In genomic region chr12:6182279-6182898, GRCh38 we compare ENCODE assay signal across 8 cellular contexts. TPM values are rescaled to one million over a fixed set of nuclear protein-coding genes. Genes with fewer than 3 reads are reported as not detected.
DNase-seq lines count a peak whose midpoint lies in the region; ATAC-seq, FAIRE-seq and TF ChIP-seq lines count a peak whose summit lies in the region.

No MANE protein-coding gene starts in this region.

- no peak for FAIRE-seq in keratinocyte (lab: Jason Lieb, UNC)

- no peaks in the 10 kb centered on the region for H3K9me1 ChIP-seq in keratinocyte (ENCODE audit: control insufficient read depth, extremely low read depth, insufficient read depth, low read length)

- no peaks in the 10 kb centered on the region for H4K20me1 ChIP-seq in keratinocyte (ENCODE audit: control insufficient read depth, extremely low read depth, insufficient read depth, low read length)

- TF ChIP-seq CTCF in adrenal gland (IDR thresholded peaks at IDR 0.05), result no peak
- TF ChIP-seq CTCF in keratinocyte (optimal IDR thresholded peaks at IDR 0.05 in 1 of 3, IDR thresholded peaks at IDR 0.05 in 1 of 3, conservative IDR thresholded peaks at IDR 0.05 in 1 of 3; ENCODE audit: extremely low read depth in 1 of 3, insufficient read depth in 2 of 3, low read length in 3 of 3), result no peak

- H3K4me1 ChIP-seq in adrenal gland (replicated peaks in 1 of 2), result peaks cover 5 to 45% of the 10 kb centered on the region in 2 donors
- peaks cover 29% of the 10 kb centered on the region for H3K4me1 ChIP-seq in keratinocyte (ENCODE audit: control insufficient read depth, extremely low read depth, insufficient read depth, low read length)

- DNase-seq in HuH-7 (ENCODE audit: low spot score) (peak; percentile 75), adrenal gland (peak in 4 of 7 donors; percentile 36 to 72 (median 50)), keratinocyte (ENCODE audit: low read depth, low spot score) (no peak), superior temporal gyrus (ENCODE audit: extremely low spot score) (peak; percentile 44), RKO (ENCODE audit: low spot score) (no peak), NCI-H1930 (lab: John Stamatoyannopoulos, UW) (no peak)

- peak overlapping the region; percentile 65 for H3K9ac ChIP-seq in keratinocyte (ENCODE audit: control insufficient read depth, extremely low read depth, insufficient read depth, low read length)

- intact Hi-C loops in adrenal gland (cut with DNase I), result no loop called here

- dilution Hi-C loops in keratinocyte (cut with MboI; ENCODE audit: extremely low pct_ligation_motif_present, low sequenced_read_pairs), result no loop called here

- 51 to 63% (median 58%) methylated on average over 17 to 19 of the region's 19 CpGs for WGBS in adrenal gland, 4 donors

- H3K27me3 ChIP-seq in adrenal gland (no peaks in the 10 kb centered on the region), keratinocyte (ENCODE audit: control insufficient read depth, extremely low read depth, insufficient read depth, low read length) (no peaks in the 10 kb centered on the region)

- H3K36me3 ChIP-seq in adrenal gland (replicated peaks in 1 of 2) (no peaks in the 10 kb centered on the region), keratinocyte (ENCODE audit: control insufficient read depth in 2 of 2, extremely low read depth in 1 of 2, insufficient read depth in 2 of 2, low read length in 2 of 2) (no peaks in the 10 kb centered on the region)

- H3K4me2 ChIP-seq in keratinocyte (ENCODE audit: control insufficient read depth, extremely low read depth, insufficient read depth, low read depth, low read length), result peak overlapping the region; percentile 73

- H3K4me3 ChIP-seq in adrenal gland, result no peak overlapping the region
- peak overlapping the region in 1 of 3 experiments; percentile 47 for H3K4me3 ChIP-seq in keratinocyte (ENCODE audit: control insufficient read depth in 2 of 3, extremely low read depth in 1 of 3, insufficient read depth in 2 of 3, low read depth in 1 of 3, low read length in 3 of 3)

- peak in 1 of 2 donors; percentile 20 for TF ChIP-seq POLR2A in adrenal gland (IDR thresholded peaks at IDR 0.05)

- no peaks in the 10 kb centered on the region for H3K79me2 ChIP-seq in keratinocyte (ENCODE audit: control insufficient read depth, insufficient read depth, low read length)

- peak overlapping the region; percentile 90 for H2AFZ ChIP-seq in keratinocyte (ENCODE audit: control insufficient read depth, low read length)

- ATAC-seq in HG03469 (IDR thresholded peaks at IDR 0.05; ENCODE audit: unreplicated experiment) (no peak), HG03457 (IDR thresholded peaks at IDR 0.05; ENCODE audit: unreplicated experiment) (no peak)

- peak overlapping the region in 3 of 5 donors; percentile 5 to 90 (median 57) for H3K27ac ChIP-seq in adrenal gland
- peak overlapping the region; percentile 53 for H3K27ac ChIP-seq in keratinocyte (ENCODE audit: control insufficient read depth, insufficient read depth, low read length)

- H3K9me3 ChIP-seq in adrenal gland (replicated peaks in 1 of 3) (no peaks in the 10 kb centered on the region), keratinocyte (ENCODE audit: control insufficient read depth, low read depth, low read length) (no peaks in the 10 kb centered on the region)

RNA-seq across cellular contexts. Expression of gene CD9, which starts 17.8 kb away (rescaled TPM):
- total RNA-seq in adrenal gland, result 100 to 1,000 TPM; 165 to 461 (median 322) TPM
- polyA plus RNA-seq in adrenal gland (100 to 1,000 TPM in 2 of 3 donors, 10 to 100 TPM in 1; 66.3 to 244 (median 139) TPM), keratinocyte (922 to 1,166 TPM (median 1,084 TPM) in 3 replicates)
- polyA plus RNA-seq in keratinocyte (2011; ENCODE audit: low read depth), result 172 TPM
- polyA plus RNA-seq in keratinocyte (2011; cell fraction: cytosol; rRNA removed), result 591 and 749 TPM in 2 replicates
- polyA plus RNA-seq in keratinocyte (2011; cell fraction: nucleus; rRNA removed), result 1,144 and 1,488 TPM in 2 replicates
- 605 and 776 TPM in 2 replicates for polyA plus RNA-seq in keratinocyte (2012; ENCODE audit: low replicate concordance)
- 431 to 802 TPM (median 750 TPM) in 3 replicates for polyA minus RNA-seq in keratinocyte
- 467 TPM for polyA minus RNA-seq in keratinocyte (2011; cell fraction: cytosol; rRNA and poly(A)+ RNA removed)
- polyA minus RNA-seq in keratinocyte (2011; cell fraction: nucleus; rRNA and poly(A)+ RNA removed), result 442 and 537 TPM in 2 replicates

RNA-seq across cellular contexts. Expression of gene VWF, which starts 57.9 kb away (rescaled TPM):
- 10 to 100 TPM; 19.9 to 60.1 (median 46.3) TPM for total RNA-seq in adrenal gland
- 10 to 100 TPM in 2 of 3 donors, 1 to 10 TPM in 1; 7.8 to 38.4 (median 10.5) TPM for polyA plus RNA-seq in adrenal gland
- 0.01 to 0.03 TPM in 2 of 3 replicates, not detected in the other for polyA plus RNA-seq in keratinocyte
- polyA plus RNA-seq in keratinocyte (2011; ENCODE audit: low read depth), result 0.61 TPM
- polyA plus RNA-seq in keratinocyte (2011; cell fraction: cytosol; rRNA removed), result not detected in 2 replicates
- polyA plus RNA-seq in keratinocyte (2011; cell fraction: nucleus; rRNA removed), result 0.05 and 0.22 TPM in 2 replicates
- 0.30 TPM in 1 of 2 replicates, not detected in the other for polyA plus RNA-seq in keratinocyte (2012; ENCODE audit: low replicate concordance)
- 0.03 to 2.7 TPM (median 0.13 TPM) in 3 replicates for polyA minus RNA-seq in keratinocyte
- polyA minus RNA-seq in keratinocyte (2011; cell fraction: cytosol; rRNA and poly(A)+ RNA removed), result not detected
- polyA minus RNA-seq in keratinocyte (2011; cell fraction: nucleus; rRNA and poly(A)+ RNA removed), result 0.11 and 0.54 TPM in 2 replicates

Comparison
In these comparisons a context has a peak if more than half of its experiments do, and no peak if none do; other contexts are left out.
1. DNase-seq: peak in HuH-7 (single experiment), adrenal gland (4 of 7) and superior temporal gyrus (single experiment); none in keratinocyte (single experiment), RKO (single experiment) and NCI-H1930 (0 of 2).
2. RNA of gene VWF, which starts 57.9 kb away (polyA plus RNA-seq): 7.8 to 38.4 TPM in adrenal gland; 0.01 to 0.61 TPM in keratinocyte; every median in the first group is over 4 times any median in the second.